In genomic region chr16:56190903-56191806, GRCh38 we compare ENCODE assay signal across 1 cellular context.
TF ChIP-seq lines count a peak whose summit lies in the region.

GNAO1 (plus strand) TSS chr16:56191489; CDS start chr16:56192236, 747 bp downstream.

TF ChIP-seq in HEK293, 187 proteins besides CTCF, POLR2A, EP300 and RAD21 (continued from another document and continues in another):
- TF ChIP-seq PRDM2 (tag by site-specific recombination; IDR thresholded peaks at IDR 0.05; ENCODE audit: borderline replicate concordance) (no peak), TSHZ1 (tag by site-specific recombination; IDR thresholded peaks at IDR 0.05; ENCODE audit: borderline replicate concordance) (no peak), ZNF654 (tag by site-specific recombination; IDR thresholded peaks at IDR 0.05; ENCODE audit: low read depth) (no peak), ZBTB6 (tag by site-specific recombination; IDR thresholded peaks at IDR 0.05) (no peak), ZBTB1 (tag by site-specific recombination; IDR thresholded peaks at IDR 0.05) (no peak), ZNF426 (tag by site-specific recombination; IDR thresholded peaks at IDR 0.05) (no peak), PBX3 (CRISPR knock-in tag; IDR thresholded peaks at IDR 0.05) (no peak), TCF7L2 (IDR thresholded peaks at IDR 0.05; ENCODE audit: borderline replicate concordance, low read depth, low read length) (no peak), ZNF184 (tag by site-specific recombination; IDR thresholded peaks at IDR 0.05) (no peak), ZNF768 (tag by site-specific recombination; IDR thresholded peaks at IDR 0.05) (no peak), KLF9 (tag by site-specific recombination; IDR thresholded peaks at IDR 0.05; ENCODE audit: low read depth) (peak; percentile 57; the same call in 1 of the 2 replicates), ZNF843 (tag by site-specific recombination; IDR thresholded peaks at IDR 0.05) (no peak), ZBTB44 (tag by site-specific recombination; IDR thresholded peaks at IDR 0.05) (no peak), ZSCAN4 (tag by site-specific recombination; IDR thresholded peaks at IDR 0.05) (no peak), ZNF501 (tag by site-specific recombination; IDR thresholded peaks at IDR 0.05) (no peak), ZNF266 (tag by site-specific recombination; IDR thresholded peaks at IDR 0.05; ENCODE audit: low read depth) (no peak), ZBTB49 (tag by site-specific recombination; IDR thresholded peaks at IDR 0.05; ENCODE audit: low read depth) (no peak), ZNF747 (tag by site-specific recombination; IDR thresholded peaks at IDR 0.05) (no peak), REPIN1 (tag by site-specific recombination; IDR thresholded peaks at IDR 0.05; ENCODE audit: low read depth) (no peak), ZBTB11 (tag by site-specific recombination; conservative IDR thresholded peaks at IDR 0.05; ENCODE audit: low read depth) (no peak), ZNF324 (tag by site-specific recombination; IDR thresholded peaks at IDR 0.05) (no peak), ZBTB26 (tag by site-specific recombination; optimal IDR thresholded peaks at IDR 0.05) (peak; percentile 78), ZNF777 (tag by site-specific recombination; IDR thresholded peaks at IDR 0.05; ENCODE audit: borderline replicate concordance) (peak; percentile 99), ZNF112 (tag by site-specific recombination; IDR thresholded peaks at IDR 0.05) (no peak), ZBTB48 (tag by site-specific recombination; IDR thresholded peaks at IDR 0.05) (peak; percentile 91), ZNF19 (tag by site-specific recombination; IDR thresholded peaks at IDR 0.05; ENCODE audit: low read depth) (no peak), ZNF335 (tag by site-specific recombination; conservative IDR thresholded peaks at IDR 0.05) (no peak; the same call in 1 of the 2 replicates), ZNF214 (tag by site-specific recombination; IDR thresholded peaks at IDR 0.05; ENCODE audit: borderline replicate concordance) (no peak), ZNF473 (tag by site-specific recombination; IDR thresholded peaks at IDR 0.05) (no peak), ZFP41 (tag by site-specific recombination; IDR thresholded peaks at IDR 0.05; ENCODE audit: borderline replicate concordance) (no peak), ZNF223 (tag by site-specific recombination; IDR thresholded peaks at IDR 0.05) (no peak), ZNF530 (tag by site-specific recombination; IDR thresholded peaks at IDR 0.05; ENCODE audit: low read depth) (no peak), GLIS1 (tag by site-specific recombination; IDR thresholded peaks at IDR 0.05) (peak; percentile 46; the same call in 1 of the 2 replicates), ZBTB21 (tag by site-specific recombination; IDR thresholded peaks at IDR 0.05) (no peak), ZNF555 (tag by site-specific recombination; conservative IDR thresholded peaks at IDR 0.05) (no peak)
